In genomic region chr21:26835027-26835713, GRCh38 we compare ENCODE assay signal across 1 cellular context.
TF ChIP-seq lines count a peak whose summit lies in the region.

No MANE protein-coding gene starts in this region.

TF ChIP-seq in HEK293, 187 proteins besides CTCF, POLR2A, EP300 and RAD21 (continued from another document):
- TF ChIP-seq, protein P1, sequence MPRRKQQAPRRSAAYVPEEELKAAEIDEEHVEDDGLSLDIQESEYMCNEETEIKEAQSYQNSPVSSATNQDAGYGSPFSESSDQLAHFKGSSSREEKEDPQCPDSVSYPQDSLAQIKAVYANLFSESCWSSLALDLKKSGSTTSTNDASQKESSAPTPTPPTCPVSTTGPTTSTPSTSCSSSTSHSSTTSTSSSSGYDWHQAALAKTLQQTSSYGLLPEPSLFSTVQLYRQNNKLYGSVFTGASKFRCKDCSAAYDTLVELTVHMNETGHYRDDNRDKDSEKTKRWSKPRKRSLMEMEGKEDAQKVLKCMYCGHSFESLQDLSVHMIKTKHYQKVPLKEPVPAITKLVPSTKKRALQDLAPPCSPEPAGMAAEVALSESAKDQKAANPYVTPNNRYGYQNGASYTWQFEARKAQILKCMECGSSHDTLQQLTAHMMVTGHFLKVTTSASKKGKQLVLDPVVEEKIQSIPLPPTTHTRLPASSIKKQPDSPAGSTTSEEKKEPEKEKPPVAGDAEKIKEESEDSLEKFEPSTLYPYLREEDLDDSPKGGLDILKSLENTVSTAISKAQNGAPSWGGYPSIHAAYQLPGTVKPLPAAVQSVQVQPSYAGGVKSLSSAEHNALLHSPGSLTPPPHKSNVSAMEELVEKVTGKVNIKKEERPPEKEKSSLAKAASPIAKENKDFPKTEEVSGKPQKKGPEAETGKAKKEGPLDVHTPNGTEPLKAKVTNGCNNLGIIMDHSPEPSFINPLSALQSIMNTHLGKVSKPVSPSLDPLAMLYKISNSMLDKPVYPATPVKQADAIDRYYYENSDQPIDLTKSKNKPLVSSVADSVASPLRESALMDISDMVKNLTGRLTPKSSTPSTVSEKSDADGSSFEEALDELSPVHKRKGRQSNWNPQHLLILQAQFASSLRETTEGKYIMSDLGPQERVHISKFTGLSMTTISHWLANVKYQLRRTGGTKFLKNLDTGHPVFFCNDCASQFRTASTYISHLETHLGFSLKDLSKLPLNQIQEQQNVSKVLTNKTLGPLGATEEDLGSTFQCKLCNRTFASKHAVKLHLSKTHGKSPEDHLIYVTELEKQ (tag by site-specific recombination; IDR thresholded peaks at IDR 0.05; ENCODE audit: borderline replicate concordance), result no peak
- TF ChIP-seq FEZF1 (tag by site-specific recombination; IDR thresholded peaks at IDR 0.05) (peak; percentile 78), ZNF664 (tag by site-specific recombination; IDR thresholded peaks at IDR 0.05) (no peak), GFI1B (tag by site-specific recombination; IDR thresholded peaks at IDR 0.05) (no peak; the same call in none of the 2 replicates), ZBTB20 (tag by site-specific recombination; IDR thresholded peaks at IDR 0.05) (no peak), ZEB2 (tag by site-specific recombination; IDR thresholded peaks at IDR 0.05) (0 out of 2 replicates have a peak, but pooled peaks have one; percentile 66), ZNF138 (tag by site-specific recombination; IDR thresholded peaks at IDR 0.05; ENCODE audit: borderline replicate concordance) (no peak), ZNF112 (tag by site-specific recombination; IDR thresholded peaks at IDR 0.05) (no peak)
